In genomic region chrX:2490634-2491033, GRCh38 we compare ENCODE assay signal across 22 cellular contexts. TPM values are rescaled to one million over a fixed set of nuclear protein-coding genes. Genes with fewer than 3 reads are reported as not detected.
DNase-seq lines count a peak whose midpoint lies in the region; ATAC-seq and TF ChIP-seq lines count a peak whose summit lies in the region.
"Had no signal": no experiment of that assay in that cellular context is flagged by ENCODE, and none has a peak within 500 bp of the region (broad histone marks: within the 10 kb centered on the region; RNA-seq: fewer than 3 reads in every experiment).

No MANE protein-coding gene starts in this region.

- H3K79me2 ChIP-seq in OCI-LY1 (ENCODE audit: insufficient read depth, low read length) = peaks cover 38% of the 10 kb centered on the region

- H3F3A ChIP-seq in OCI-LY1 (ENCODE audit: insufficient read depth, low read length) = peaks cover 5% of the 10 kb centered on the region; the same call in 1 of the 2 replicates

- H3K36me3 Mint-ChIP-seq in endodermal cell (ENCODE audit: low read depth) = peaks cover 64% of the 10 kb centered on the region
- peaks cover 47% of the 10 kb centered on the region for H3K36me3 Mint-ChIP-seq in WTC11

- intact Hi-C loops in spleen (cut with DNase I; ENCODE audit: low total_unique reads) = loop anchor here (10.0 kb wide), 1 partner anchor 204 kb away; the partner anchor contains the start of gene CD99

- H3K4me2 ChIP-seq in BLaER1 (peak overlapping the region; percentile 83), OCI-LY1 (ENCODE audit: low read length) (no peak overlapping the region)

- DNase-seq in endodermal cell (peak; percentile 19), spleen (peak; percentile 76), NCI-H446 (lab: John Stamatoyannopoulos, UW) (no peak), WTC11 (ENCODE audit: low spot score) (no peak)
- no peak for DNase-seq in stimulated activated CD4-positive, alpha-beta T cell treated with anti-CD3 and anti-CD28 coated beads, Interleukin-4, amount 100 ng/mL, for 1 hour
- no peak for DNase-seq in stimulated activated CD4-positive, alpha-beta T cell treated with anti-CD3 and anti-CD28 coated beads, Interleukin-15, amount 100 ng/mL, for 24 hours
- DNase-seq: ACHN; C1 segment of cervical spinal cord; Calu3; CD8-positive, alpha-beta T cell; DMS153; IMR-90; Karpas-422; MV-4-11; NCI-H1105 treated with DMSO at 0.1 percent for 48 hours; NCI-H2029 treated with DMSO at 0.1 percent for 48 hours; NCI-H2171 treated with DMSO at 0.1 percent for 48 hours; NCI-H526; SHP77 had no signal

- H3K36me3 ChIP-seq in BLaER1 = peaks cover 73% of the 10 kb centered on the region
- peaks cover 64% of the 10 kb centered on the region for H3K36me3 ChIP-seq in OCI-LY1 (ENCODE audit: insufficient read depth, low read length)
- H3K36me3 ChIP-seq in endodermal cell (ENCODE audit: control insufficient read depth, insufficient read depth, low read length) = peaks cover 43% of the 10 kb centered on the region
- peaks cover 0 to 87% (median 54%) of the 10 kb centered on the region in 6 donors for H3K36me3 ChIP-seq in spleen

- H3K4me1 ChIP-seq in BLaER1 (peaks cover 90% of the 10 kb centered on the region), OCI-LY1 (ENCODE audit: insufficient read depth, low read length, severe bottlenecking) (peaks cover 35% of the 10 kb centered on the region), endodermal cell (ENCODE audit: control insufficient read depth, insufficient read depth, low read length) (no peaks in the 10 kb centered on the region), spleen (peaks cover 0 to 32% (median 11%) of the 10 kb centered on the region in 6 donors)

- H3K4me3 Mint-ChIP-seq in endodermal cell = no peak overlapping the region
- no peak overlapping the region for H3K4me3 Mint-ChIP-seq in WTC11
- H3K4me3 Mint-ChIP-seq: CD8-positive, alpha-beta T cell had no signal

- no peak overlapping the region for H3K9ac ChIP-seq in BLaER1
- H3K9ac ChIP-seq in OCI-LY1 (ENCODE audit: low read length) = no peak overlapping the region
- no peak overlapping the region for H3K9ac ChIP-seq in endodermal cell (ENCODE audit: extremely low read depth, low read length, poor library complexity, severe bottlenecking)

- TF ChIP-seq CTCF in OCI-LY1 (IDR thresholded peaks at IDR 0.05; ENCODE audit: low read length) (no peak), endodermal cell (conservative IDR thresholded peaks at IDR 0.05) (no peak), spleen (IDR thresholded peaks at IDR 0.05 in 8 of 11, conservative IDR thresholded peaks at IDR 0.05 in 3 of 11) (no peak), WTC11 (IDR thresholded peaks at IDR 0.05) (no peak)

- ATAC-seq in WTC11 = no peak
- ATAC-seq: CD8-positive, alpha-beta T cell had no signal

- H2AFZ ChIP-seq in OCI-LY1 (ENCODE audit: low read length) = no peak overlapping the region

- no peak overlapping the region for H3K27ac Mint-ChIP-seq in endodermal cell
- no peak overlapping the region for H3K27ac Mint-ChIP-seq in WTC11
- H3K27ac Mint-ChIP-seq: CD8-positive, alpha-beta T cell had no signal

- H3K9me3 ChIP-seq in BLaER1 = peaks cover 13% of the 10 kb centered on the region; the same call in 1 of the 2 replicates
- H3K9me3 ChIP-seq in OCI-LY1 (ENCODE audit: low read length) = no peaks in the 10 kb centered on the region
- H3K9me3 ChIP-seq in endodermal cell (ENCODE audit: control insufficient read depth, low read length) = no peaks in the 10 kb centered on the region
- H3K9me3 ChIP-seq in spleen = no peaks in the 10 kb centered on the region

- H4K20me1 ChIP-seq in BLaER1 (peaks cover 100% of the 10 kb centered on the region), OCI-LY1 (ENCODE audit: insufficient read depth, low read length) (no peaks in the 10 kb centered on the region)

- POLR2A ChIA-PET in WTC11 (lab: Charles Lee) = no interaction called here

- WGBS in endodermal cell (ENCODE audit: insufficient coverage in 1 of 2, insufficient read length in 1 of 2), 2 experiments = 95 to 96% methylated on average over 20 to 22 of the region's 22 CpGs
- WGBS in spleen, 5 donors = 95 to 98% (median 96%) methylated on average over 21 to 22 of the region's 22 CpGs

- CTCF ChIA-PET in WTC11 (lab: Charles Lee) = no interaction called here

- H3K27me3 Mint-ChIP-seq in endodermal cell (ENCODE audit: insufficient read depth) (no peaks in the 10 kb centered on the region), WTC11 (ENCODE audit: low read depth) (no peaks in the 10 kb centered on the region)

- no peaks in the 10 kb centered on the region for H3K9me2 ChIP-seq in OCI-LY1 (ENCODE audit: low read depth, low read length)

- peaks cover 18% of the 10 kb centered on the region for H3K4me1 Mint-ChIP-seq in endodermal cell
- H3K4me1 Mint-ChIP-seq in WTC11 = peaks cover 32% of the 10 kb centered on the region

- H3K27me3 ChIP-seq in BLaER1 (no peaks in the 10 kb centered on the region), OCI-LY1 (ENCODE audit: insufficient read depth, low read length) (no peaks in the 10 kb centered on the region), endodermal cell (ENCODE audit: control insufficient read depth, insufficient read depth, low read length, poor library complexity, severe bottlenecking) (no peaks in the 10 kb centered on the region), spleen (replicated peaks in 1 of 7) (no peaks in the 10 kb centered on the region)

- TF ChIP-seq POLR2A in spleen (IDR thresholded peaks at IDR 0.05) = no peak

- H3K27ac ChIP-seq in BLaER1 (peak overlapping the region; percentile 85), OCI-LY1 (ENCODE audit: low read depth, low read length, poor library complexity, severe bottlenecking) (peak overlapping the region; percentile 80), endodermal cell (ENCODE audit: low read depth, low read length) (no peak overlapping the region), spleen (no peak overlapping the region)
- H3K27ac ChIP-seq: 22Rv1 had no signal

- H3K9me3 Mint-ChIP-seq in endodermal cell = no peaks in the 10 kb centered on the region
- H3K9me3 Mint-ChIP-seq in WTC11 = no peaks in the 10 kb centered on the region
- H3K9me3 Mint-ChIP-seq: CD8-positive, alpha-beta T cell had no signal

- H3K4me3 ChIP-seq in BLaER1 = no peak overlapping the region
- H3K4me3 ChIP-seq in OCI-LY1 (ENCODE audit: low read depth, low read length, poor library complexity, severe bottlenecking) = no peak overlapping the region
- no peak overlapping the region for H3K4me3 ChIP-seq in endodermal cell (ENCODE audit: low read length)
- no peak overlapping the region for H3K4me3 ChIP-seq in spleen

TF ChIP-seq in WTC11, 78 proteins besides CTCF, POLR2A, EP300 and RAD21:
- TF ChIP-seq RELA (CRISPR knock-in tag; IDR thresholded peaks at IDR 0.05; ENCODE audit: borderline replicate concordance) (no peak), HMGA2 (CRISPR knock-in tag; IDR thresholded peaks at IDR 0.05) (no peak), FOXJ3 (CRISPR knock-in tag; IDR thresholded peaks at IDR 0.05; ENCODE audit: borderline replicate concordance) (no peak), CBFB (CRISPR knock-in tag; IDR thresholded peaks at IDR 0.05; ENCODE audit: low read depth) (no peak), ZNF219 (CRISPR knock-in tag; IDR thresholded peaks at IDR 0.05; ENCODE audit: borderline replicate concordance) (no peak), FOXP1 (CRISPR knock-in tag; IDR thresholded peaks at IDR 0.05; ENCODE audit: borderline replicate concordance) (no peak), GABPB1 (CRISPR knock-in tag; IDR thresholded peaks at IDR 0.05) (no peak), ZNF671 (CRISPR knock-in tag; IDR thresholded peaks at IDR 0.05) (no peak), KAT7 (CRISPR knock-in tag; IDR thresholded peaks at IDR 0.05; ENCODE audit: borderline replicate concordance) (no peak), CREM (CRISPR knock-in tag; IDR thresholded peaks at IDR 0.05) (no peak), MXD4 (CRISPR knock-in tag; IDR thresholded peaks at IDR 0.05; ENCODE audit: borderline replicate concordance) (no peak), GTF2I (CRISPR knock-in tag; conservative IDR thresholded peaks at IDR 0.05) (no peak), TCF7 (CRISPR knock-in tag; IDR thresholded peaks at IDR 0.05; ENCODE audit: low read depth) (no peak), SOX15 (CRISPR knock-in tag; IDR thresholded peaks at IDR 0.05) (no peak)
- TF ChIP-seq, protein P1, sequence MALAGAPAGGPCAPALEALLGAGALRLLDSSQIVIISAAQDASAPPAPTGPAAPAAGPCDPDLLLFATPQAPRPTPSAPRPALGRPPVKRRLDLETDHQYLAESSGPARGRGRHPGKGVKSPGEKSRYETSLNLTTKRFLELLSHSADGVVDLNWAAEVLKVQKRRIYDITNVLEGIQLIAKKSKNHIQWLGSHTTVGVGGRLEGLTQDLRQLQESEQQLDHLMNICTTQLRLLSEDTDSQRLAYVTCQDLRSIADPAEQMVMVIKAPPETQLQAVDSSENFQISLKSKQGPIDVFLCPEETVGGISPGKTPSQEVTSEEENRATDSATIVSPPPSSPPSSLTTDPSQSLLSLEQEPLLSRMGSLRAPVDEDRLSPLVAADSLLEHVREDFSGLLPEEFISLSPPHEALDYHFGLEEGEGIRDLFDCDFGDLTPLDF (CRISPR knock-in tag; IDR thresholded peaks at IDR 0.05) = no peak
- TF ChIP-seq, protein P2, sequence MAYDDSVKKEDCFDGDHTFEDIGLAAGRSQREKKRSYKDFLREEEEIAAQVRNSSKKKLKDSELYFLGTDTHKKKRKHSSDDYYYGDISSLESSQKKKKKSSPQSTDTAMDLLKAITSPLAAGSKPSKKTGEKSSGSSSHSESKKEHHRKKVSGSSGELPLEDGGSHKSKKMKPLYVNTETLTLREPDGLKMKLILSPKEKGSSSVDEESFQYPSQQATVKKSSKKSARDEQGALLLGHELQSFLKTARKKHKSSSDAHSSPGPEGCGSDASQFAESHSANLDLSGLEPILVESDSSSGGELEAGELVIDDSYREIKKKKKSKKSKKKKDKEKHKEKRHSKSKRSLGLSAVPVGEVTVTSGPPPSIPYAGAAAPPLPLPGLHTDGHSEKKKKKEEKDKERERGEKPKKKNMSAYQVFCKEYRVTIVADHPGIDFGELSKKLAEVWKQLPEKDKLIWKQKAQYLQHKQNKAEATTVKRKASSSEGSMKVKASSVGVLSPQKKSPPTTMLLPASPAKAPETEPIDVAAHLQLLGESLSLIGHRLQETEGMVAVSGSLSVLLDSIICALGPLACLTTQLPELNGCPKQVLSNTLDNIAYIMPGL (CRISPR knock-in tag; IDR thresholded peaks at IDR 0.05) = no peak

RNA-seq across cellular contexts. Expression of gene DHRSX, which starts 10.1 kb away (rescaled TPM):
- 10 to 100 TPM; 36.5 to 45.4 TPM for total RNA-seq in endodermal cell
- 43.9 TPM for polyA plus RNA-seq in endodermal cell (2013, experiment 1 of 2)
- polyA plus RNA-seq in endodermal cell (2013, experiment 2 of 2) = 47.7 TPM
- total RNA-seq in spleen = 10 to 100 TPM; 18.7 to 29.6 (median 26.6) TPM
- polyA plus RNA-seq in spleen = 1 to 10 TPM; 5.5 to 9.2 (median 6.6) TPM
- total RNA-seq in WTC11 (2021) = 28.2 to 34.3 TPM (median 33.4 TPM) in 3 replicates

RNA-seq across cellular contexts. Expression of gene ZBED1, which starts 10.1 kb away (rescaled TPM):
- total RNA-seq in endodermal cell (10 to 100 TPM; 55.8 to 71.9 TPM), spleen (10 to 100 TPM; 39.2 to 65.7 (median 45.1) TPM), WTC11 (2021) (45.1 to 49.2 TPM (median 47.3 TPM) in 3 replicates)
- polyA plus RNA-seq in endodermal cell (2013, experiment 1 of 2) = 39.2 TPM
- 41.0 TPM for polyA plus RNA-seq in endodermal cell (2013, experiment 2 of 2)
- polyA plus RNA-seq in spleen = 10 to 100 TPM; 11.3 to 24.2 (median 14.5) TPM

Comparison
In these comparisons a context has a peak if more than half of its experiments do, and no peak if none do; other contexts are left out.
1. H3K27ac ChIP-seq: peak in BLaER1 (single experiment) and OCI-LY1 (single experiment); none in endodermal cell (single experiment) and spleen (0 of 8).
2. DNase-seq: peak in endodermal cell (single experiment) and spleen (single experiment); none in NCI-H446 (0 of 2), stimulated activated CD4-positive, alpha-beta T cell treated with anti-CD3 and anti-CD28 coated beads, Interleukin-4, amount 100 ng/mL, for 1 hour (single experiment), WTC11 (single experiment) and stimulated activated CD4-positive, alpha-beta T cell treated with anti-CD3 and anti-CD28 coated beads, Interleukin-15, amount 100 ng/mL, for 24 hours (single experiment).